ENCODE assay signal across 9 cellular contexts in genomic region chr12:116434155-116435065, GRCh38.
DNase-seq lines count a peak whose midpoint lies in the region; ATAC-seq, FAIRE-seq and TF ChIP-seq lines count a peak whose summit lies in the region.
"Had no signal": no experiment of that assay in that cellular context is flagged by ENCODE, and none has a peak within 500 bp of the region (broad histone marks: within the 10 kb centered on the region; RNA-seq: fewer than 3 reads in every experiment).

No MANE protein-coding gene starts in this region.

- no peak for FAIRE-seq in GM12891 (lab: Jason Lieb, UNC)

- intact Hi-C loops in right lobe of liver (cut with DNase I) = no loop called here

- H3K27ac Mint-ChIP-seq in chondrocyte (ENCODE audit: unreplicated experiment) (peak overlapping the region; percentile 98), type B pancreatic cell (peak overlapping the region; percentile 26)
- H3K27ac Mint-ChIP-seq: activated naive CD4-positive, alpha-beta T cell treated with anti-CD3 and anti-CD28 coated beads, Interleukin-2, amount 50 U/mL, for 24 hours had no signal

- no peaks in the 10 kb centered on the region for H3K27me3 Mint-ChIP-seq in chondrocyte (ENCODE audit: low read depth)
- H3K27me3 Mint-ChIP-seq in type B pancreatic cell = no peaks in the 10 kb centered on the region
- H3K27me3 Mint-ChIP-seq: activated naive CD4-positive, alpha-beta T cell treated with anti-CD3 and anti-CD28 coated beads, Interleukin-2, amount 50 U/mL, for 24 hours had no signal

- H3K4me1 ChIP-seq in right lobe of liver = peaks cover 0 to 33% (median 7%) of the 10 kb centered on the region in 4 donors

- no peak overlapping the region for H3K4me3 ChIP-seq in right lobe of liver

- peak overlapping the region; percentile 67 for H3K4me3 Mint-ChIP-seq in chondrocyte (ENCODE audit: unreplicated experiment)
- H3K4me3 Mint-ChIP-seq in type B pancreatic cell = peak overlapping the region; percentile 47
- H3K4me3 Mint-ChIP-seq: activated naive CD4-positive, alpha-beta T cell treated with anti-CD3 and anti-CD28 coated beads, Interleukin-2, amount 50 U/mL, for 24 hours had no signal

- TF ChIP-seq POLR2A in right lobe of liver (IDR thresholded peaks at IDR 0.05) (no peak), GM12891 (IDR thresholded peaks at IDR 0.05; ENCODE audit: low read depth, low read length) (no peak)

- peaks cover 54% of the 10 kb centered on the region for H3K4me1 Mint-ChIP-seq in chondrocyte (ENCODE audit: low read depth)
- H3K4me1 Mint-ChIP-seq in type B pancreatic cell (ENCODE audit: unreplicated experiment) = peaks cover 49% of the 10 kb centered on the region

- 21% methylated on average over 16 of the region's 17 CpGs for WGBS in right lobe of liver (ENCODE audit: insufficient coverage, low coverage, low lambda C conversion rate, missing lambda C conversion rate)

- H3K27ac ChIP-seq in right lobe of liver = no peak overlapping the region

- no peak for TF ChIP-seq CTCF in chondrocyte (IDR thresholded peaks at IDR 0.05)
- no peak for TF ChIP-seq CTCF in right lobe of liver (IDR thresholded peaks at IDR 0.05)
- TF ChIP-seq CTCF in type B pancreatic cell (conservative IDR thresholded peaks at IDR 0.05) = no peak

- H3K9me3 ChIP-seq in right lobe of liver = no peaks in the 10 kb centered on the region

- ATAC-seq in right lobe of liver = peak; percentile 54 to 73 (median 68)

- peaks cover 2% of the 10 kb centered on the region for H3K36me3 Mint-ChIP-seq in chondrocyte (ENCODE audit: low read depth)
- H3K36me3 Mint-ChIP-seq in type B pancreatic cell = no peaks in the 10 kb centered on the region
- H3K36me3 Mint-ChIP-seq: activated naive CD4-positive, alpha-beta T cell treated with anti-CD3 and anti-CD28 coated beads, Interleukin-2, amount 50 U/mL, for 24 hours had no signal

- H3K36me3 ChIP-seq in right lobe of liver = no peaks in the 10 kb centered on the region

- H3K27me3 ChIP-seq in right lobe of liver = no peaks in the 10 kb centered on the region

- peaks cover 5% of the 10 kb centered on the region for H3K9me3 Mint-ChIP-seq in chondrocyte (ENCODE audit: low read depth)
- no peaks in the 10 kb centered on the region for H3K9me3 Mint-ChIP-seq in type B pancreatic cell
- H3K9me3 Mint-ChIP-seq: activated naive CD4-positive, alpha-beta T cell treated with anti-CD3 and anti-CD28 coated beads, Interleukin-2, amount 50 U/mL, for 24 hours had no signal

- DNase-seq in AG08396 (ENCODE audit: low spot score) (peak; percentile 89), LoVo (ENCODE audit: low spot score) (peak; percentile 71), chondrocyte (ENCODE audit: low spot score) (peak; percentile 95), right lobe of liver (peak; percentile 53 to 82 (median 73)), type B pancreatic cell (ENCODE audit: extremely low spot score, unreplicated experiment) (no peak), SKM-1 treated with dmso at 0.1 percent for 144 hours (lab: John Stamatoyannopoulos, UW; ENCODE audit: unreplicated experiment) (no peak), HuH-7 (ENCODE audit: low spot score) (no peak), GM12891 (ENCODE audit: insufficient read length, low spot score) (no peak)

TF ChIP-seq in GM12891, 5 proteins besides CTCF, POLR2A, EP300 and RAD21:
- TF ChIP-seq POU2F2 (IDR thresholded peaks at IDR 0.05; ENCODE audit: low read depth, low read length) = no peak

Comparison
In these comparisons a context has a peak if more than half of its experiments do, and no peak if none do; other contexts are left out.
1. DNase-seq: peak in AG08396 (single experiment), LoVo (single experiment), chondrocyte (single experiment) and right lobe of liver (3 of 3); none in type B pancreatic cell (single experiment), SKM-1 treated with dmso at 0.1 percent for 144 hours (single experiment), HuH-7 (single experiment) and GM12891 (single experiment).